8 cellular contexts compared by ENCODE assay signal in the genomic region with DNA sequence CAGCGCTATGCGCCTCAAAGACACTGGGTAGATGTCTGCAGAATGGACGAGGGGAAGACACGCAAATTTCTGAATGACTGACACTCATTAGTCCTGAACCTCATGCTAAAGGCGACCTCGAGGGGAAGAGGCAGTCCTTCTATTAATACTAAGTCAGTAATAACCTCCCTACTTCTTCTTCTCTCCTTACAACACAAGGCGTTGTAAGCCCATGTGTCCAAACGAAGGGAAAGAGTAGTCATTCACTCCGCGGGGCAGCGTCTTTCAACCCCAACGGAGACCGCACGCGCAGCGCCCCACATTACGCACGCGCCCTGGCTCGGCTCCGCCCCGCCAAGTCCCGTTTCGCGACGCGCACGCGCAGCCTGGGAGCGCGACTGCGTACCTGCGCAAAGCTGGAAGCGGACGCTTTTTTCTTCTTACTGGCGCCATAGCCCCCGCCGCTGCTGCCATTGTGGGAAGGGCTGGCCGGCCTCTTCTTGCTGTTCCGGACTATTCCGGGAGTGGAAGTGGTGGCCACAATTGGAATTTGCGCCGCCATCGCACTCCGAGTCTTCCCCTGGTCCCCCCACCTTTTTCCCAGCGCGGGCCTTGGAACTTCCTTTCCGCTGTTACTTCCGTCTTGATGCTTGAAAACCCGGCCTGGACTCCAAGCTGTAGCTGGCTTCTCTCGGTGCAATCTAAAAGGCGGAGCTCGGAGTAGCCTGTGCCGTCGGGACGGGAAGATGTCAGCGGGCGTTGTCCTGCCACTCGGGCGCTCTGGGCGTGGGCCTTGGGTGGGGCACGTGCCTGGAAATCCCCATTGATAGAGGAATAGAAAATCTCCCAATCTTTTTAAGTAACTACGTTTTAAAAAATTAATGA. TPM values are rescaled to one million over a fixed set of nuclear protein-coding genes. Genes with fewer than 3 reads are reported as not detected.
DNase-seq lines count a peak whose midpoint lies in the region; ATAC-seq and TF ChIP-seq lines count a peak whose summit lies in the region.

A gene with protein sequence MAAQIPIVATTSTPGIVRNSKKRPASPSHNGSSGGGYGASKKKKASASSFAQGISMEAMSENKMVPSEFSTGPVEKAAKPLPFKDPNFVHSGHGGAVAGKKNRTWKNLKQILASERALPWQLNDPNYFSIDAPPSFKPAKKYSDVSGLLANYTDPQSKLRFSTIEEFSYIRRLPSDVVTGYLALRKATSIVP (minus strand): TSS at position 627 of the 864 bp plus-strand sequence. CDS start 86 bp downstream, at position 541.

- H3K36me3 ChIP-seq in liver (ENCODE audit: control insufficient read depth in 4 of 4, insufficient read depth in 3 of 4, low read depth in 1 of 4, low read length in 3 of 4) = no peaks in the 10 kb centered on the region

- no peaks in the 10 kb centered on the region for H3K27me3 ChIP-seq in CD4-positive, alpha-beta T cell (ENCODE audit: control insufficient read depth, insufficient read depth, low read length)
- H3K27me3 ChIP-seq in liver (ENCODE audit: control insufficient read depth in 4 of 4, insufficient read depth in 4 of 4, low read length in 3 of 4) = no peaks in the 10 kb centered on the region

- CTCF ChIA-PET in CD4-positive, alpha-beta T cell (lab: Charles Lee) = interaction anchor here (1.0 to 1.7 kb wide), 2 partner anchors 83 to 111 kb away, joined by 3 read pairs; no protein-coding TSS in a partner anchor

- ATAC-seq in CD4-positive, alpha-beta T cell (ENCODE audit: poor library complexity) = peak; percentile 88
- ATAC-seq in GM19452 (IDR thresholded peaks at IDR 0.05; ENCODE audit: unreplicated experiment) = peak; percentile 96
- peak; percentile 47 for ATAC-seq in HG03575 (IDR thresholded peaks at IDR 0.05; ENCODE audit: extremely low read depth, insufficient number of reproducible peaks, low FRiP score, unreplicated experiment)

- WGBS in liver = under 1% methylated on average over 63 of the region's 63 CpGs

- peak within 1 kb of the TSS; percentile 95 for H3K27ac ChIP-seq in CD4-positive, alpha-beta T cell (ENCODE audit: low read depth, low read length)
- H3K27ac ChIP-seq in liver (ENCODE audit: low read depth in 1 of 2, low read length in 2 of 2) = peak within 1 kb of the TSS; percentile 80 to 95

- H3K4me1 ChIP-seq in liver (ENCODE audit: control insufficient read depth in 4 of 4, insufficient read depth in 4 of 4, low read length in 3 of 4) = peaks cover 0 to 15% (median 7%) of the 10 kb centered on the region in 4 donors

- H3K9me3 ChIP-seq in CD4-positive, alpha-beta T cell (ENCODE audit: control insufficient read depth, low read length) = no peaks in the 10 kb centered on the region
- no peaks in the 10 kb centered on the region for H3K9me3 ChIP-seq in liver (ENCODE audit: control insufficient read depth in 4 of 4, low read length in 3 of 4)

- peak; percentile 55 to 58 for TF ChIP-seq RAD21 in liver (IDR thresholded peaks at IDR 0.05)

- H3K4me3 ChIP-seq in liver (ENCODE audit: low read depth in 1 of 3, low read length in 3 of 3) = peak within 1 kb of the TSS; percentile 63 to 69 (median 68)

- DNase-seq in CD4-positive, alpha-beta T cell = peak; percentile 83 to 92 (median 88)
- DNase-seq in NCI-H82 (lab: John Stamatoyannopoulos, UW) = peak; percentile 96
- peak; percentile 90 to 92 for DNase-seq in activated CD4-positive, alpha-beta T cell treated with anti-CD3 and anti-CD28 coated beads, Interleukin-2, amount 50 U/mL, for 48 hours
- peak; percentile 98 for DNase-seq in dermis blood vessel endothelial cell
- DNase-seq in stimulated activated CD4-positive, alpha-beta T cell treated with anti-CD3 and anti-CD28 coated beads, Interleukin-4, amount 100 ng/mL, for 1 hour = peak; percentile 93

- peaks cover 11% of the 10 kb centered on the region for H3K36me3 Mint-ChIP-seq in CD4-positive, alpha-beta T cell (ENCODE audit: low read depth)

- peak within 1 kb of the TSS; percentile 98 for H3K4me3 Mint-ChIP-seq in CD4-positive, alpha-beta T cell

- peaks cover 43% of the 10 kb centered on the region for H3K4me1 Mint-ChIP-seq in CD4-positive, alpha-beta T cell (ENCODE audit: low read depth)

- peak within 1 kb of the TSS; percentile 99 for H3K27ac Mint-ChIP-seq in CD4-positive, alpha-beta T cell

- POLR2A ChIA-PET in CD4-positive, alpha-beta T cell (lab: Charles Lee) = interaction anchor here (0.6 to 3.4 kb wide), 20 partner anchors 11 to 1331 kb away, joined by 3 to 32 read pairs (median 6); a partner anchor contains a TSS

- intact Hi-C loops in CD4-positive, alpha-beta T cell (cut with DNase I, micrococcal nuclease) = loop anchor here (1.0 to 10.0 kb wide), 13 partner anchors 83 to 1327 kb away; a partner anchor contains a TSS

- peak within 1 kb of the TSS; percentile 82 to 87 for H3K9ac ChIP-seq in liver (ENCODE audit: low read depth in 1 of 2, low read length in 2 of 2)

- H3K9me3 Mint-ChIP-seq in CD4-positive, alpha-beta T cell = no peaks in the 10 kb centered on the region

- no peaks in the 10 kb centered on the region for H3K27me3 Mint-ChIP-seq in CD4-positive, alpha-beta T cell

- no peak for TF ChIP-seq CTCF in CD4-positive, alpha-beta T cell (IDR thresholded peaks at IDR 0.05)
- TF ChIP-seq CTCF in liver (IDR thresholded peaks at IDR 0.05; ENCODE audit: low read depth, low read length, missing input control) = no peak

TF ChIP-seq in liver, 16 proteins besides CTCF, POLR2A, EP300 and RAD21:
- peak; percentile 36 for TF ChIP-seq NR2F2 (IDR thresholded peaks at IDR 0.05)
- peak; percentile 77 for TF ChIP-seq FOXA1 (IDR thresholded peaks at IDR 0.05)
- TF ChIP-seq HNF4G (IDR thresholded peaks at IDR 0.05) = peak; percentile 45
- TF ChIP-seq JUND (IDR thresholded peaks at IDR 0.05) = no peak
- TF ChIP-seq TAF1 (conservative IDR thresholded peaks at IDR 0.05) = peak; percentile 69
- no peak for TF ChIP-seq FOXA2 (IDR thresholded peaks at IDR 0.05)
- TF ChIP-seq YY1 (IDR thresholded peaks at IDR 0.05) = peak; percentile 94
- peak; percentile 45 to 78 for TF ChIP-seq RXRA (IDR thresholded peaks at IDR 0.05)
- peak; percentile 87 for TF ChIP-seq SP1 (IDR thresholded peaks at IDR 0.05)
- TF ChIP-seq HNF4A (conservative IDR thresholded peaks at IDR 0.05) = peak; percentile 50 to 63
- TF ChIP-seq, protein P1, sequence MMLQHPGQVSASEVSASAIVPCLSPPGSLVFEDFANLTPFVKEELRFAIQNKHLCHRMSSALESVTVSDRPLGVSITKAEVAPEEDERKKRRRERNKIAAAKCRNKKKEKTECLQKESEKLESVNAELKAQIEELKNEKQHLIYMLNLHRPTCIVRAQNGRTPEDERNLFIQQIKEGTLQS (IDR thresholded peaks at IDR 0.05) = no peak
- TF ChIP-seq GABPA (IDR thresholded peaks at IDR 0.05 in 1 of 2, conservative IDR thresholded peaks at IDR 0.05 in 1 of 2) = peak; percentile 72 to 90
- TF ChIP-seq, protein P2, sequence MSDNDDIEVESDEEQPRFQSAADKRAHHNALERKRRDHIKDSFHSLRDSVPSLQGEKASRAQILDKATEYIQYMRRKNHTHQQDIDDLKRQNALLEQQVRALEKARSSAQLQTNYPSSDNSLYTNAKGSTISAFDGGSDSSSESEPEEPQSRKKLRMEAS (IDR thresholded peaks at IDR 0.05) = peak; percentile 86
- TF ChIP-seq, protein P3, sequence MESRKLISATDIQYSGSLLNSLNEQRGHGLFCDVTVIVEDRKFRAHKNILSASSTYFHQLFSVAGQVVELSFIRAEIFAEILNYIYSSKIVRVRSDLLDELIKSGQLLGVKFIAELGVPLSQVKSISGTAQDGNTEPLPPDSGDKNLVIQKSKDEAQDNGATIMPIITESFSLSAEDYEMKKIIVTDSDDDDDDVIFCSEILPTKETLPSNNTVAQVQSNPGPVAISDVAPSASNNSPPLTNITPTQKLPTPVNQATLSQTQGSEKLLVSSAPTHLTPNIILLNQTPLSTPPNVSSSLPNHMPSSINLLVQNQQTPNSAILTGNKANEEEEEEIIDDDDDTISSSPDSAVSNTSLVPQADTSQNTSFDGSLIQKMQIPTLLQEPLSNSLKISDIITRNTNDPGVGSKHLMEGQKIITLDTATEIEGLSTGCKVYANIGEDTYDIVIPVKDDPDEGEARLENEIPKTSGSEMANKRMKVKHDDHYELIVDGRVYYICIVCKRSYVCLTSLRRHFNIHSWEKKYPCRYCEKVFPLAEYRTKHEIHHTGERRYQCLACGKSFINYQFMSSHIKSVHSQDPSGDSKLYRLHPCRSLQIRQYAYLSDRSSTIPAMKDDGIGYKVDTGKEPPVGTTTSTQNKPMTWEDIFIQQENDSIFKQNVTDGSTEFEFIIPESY (IDR thresholded peaks at IDR 0.05) = peak; percentile 39
- TF ChIP-seq EGR1 (IDR thresholded peaks at IDR 0.05; ENCODE audit: low read depth in 2 of 2) = peak; percentile 75 to 81
- TF ChIP-seq, protein P4, sequence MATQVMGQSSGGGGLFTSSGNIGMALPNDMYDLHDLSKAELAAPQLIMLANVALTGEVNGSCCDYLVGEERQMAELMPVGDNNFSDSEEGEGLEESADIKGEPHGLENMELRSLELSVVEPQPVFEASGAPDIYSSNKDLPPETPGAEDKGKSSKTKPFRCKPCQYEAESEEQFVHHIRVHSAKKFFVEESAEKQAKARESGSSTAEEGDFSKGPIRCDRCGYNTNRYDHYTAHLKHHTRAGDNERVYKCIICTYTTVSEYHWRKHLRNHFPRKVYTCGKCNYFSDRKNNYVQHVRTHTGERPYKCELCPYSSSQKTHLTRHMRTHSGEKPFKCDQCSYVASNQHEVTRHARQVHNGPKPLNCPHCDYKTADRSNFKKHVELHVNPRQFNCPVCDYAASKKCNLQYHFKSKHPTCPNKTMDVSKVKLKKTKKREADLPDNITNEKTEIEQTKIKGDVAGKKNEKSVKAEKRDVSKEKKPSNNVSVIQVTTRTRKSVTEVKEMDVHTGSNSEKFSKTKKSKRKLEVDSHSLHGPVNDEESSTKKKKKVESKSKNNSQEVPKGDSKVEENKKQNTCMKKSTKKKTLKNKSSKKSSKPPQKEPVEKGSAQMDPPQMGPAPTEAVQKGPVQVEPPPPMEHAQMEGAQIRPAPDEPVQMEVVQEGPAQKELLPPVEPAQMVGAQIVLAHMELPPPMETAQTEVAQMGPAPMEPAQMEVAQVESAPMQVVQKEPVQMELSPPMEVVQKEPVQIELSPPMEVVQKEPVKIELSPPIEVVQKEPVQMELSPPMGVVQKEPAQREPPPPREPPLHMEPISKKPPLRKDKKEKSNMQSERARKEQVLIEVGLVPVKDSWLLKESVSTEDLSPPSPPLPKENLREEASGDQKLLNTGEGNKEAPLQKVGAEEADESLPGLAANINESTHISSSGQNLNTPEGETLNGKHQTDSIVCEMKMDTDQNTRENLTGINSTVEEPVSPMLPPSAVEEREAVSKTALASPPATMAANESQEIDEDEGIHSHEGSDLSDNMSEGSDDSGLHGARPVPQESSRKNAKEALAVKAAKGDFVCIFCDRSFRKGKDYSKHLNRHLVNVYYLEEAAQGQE (IDR thresholded peaks at IDR 0.05) = peak; percentile 52

RNA-seq across cellular contexts. Expression of the gene that starts here (rescaled TPM):
- 10 to 100 TPM; 13.0 to 16.0 TPM for total RNA-seq in CD4-positive, alpha-beta T cell
- total RNA-seq in dermis blood vessel endothelial cell (8.7 and 9.3 TPM in 2 replicates), liver (10 to 100 TPM in 1 of 2 donors, 1 to 10 TPM in 1; 4.6 to 10.4 TPM)
- 10 to 100 TPM; 10.6 to 13.4 TPM for polyA plus RNA-seq in liver

Comparison
In these comparisons a context has a peak if more than half of its experiments do, and no peak if none do; other contexts are left out.
1. Peak in every context shown above with its lines: DNase-seq, ATAC-seq, H3K4me3 ChIP-seq and H3K27ac ChIP-seq.